ENCODE assay signal across 24 cellular contexts in genomic region chr10:26841733-26842317, GRCh38. TPM values are rescaled to one million over a fixed set of nuclear protein-coding genes. Genes with fewer than 3 reads are reported as not detected.
DNase-seq lines count a peak whose midpoint lies in the region; ATAC-seq, FAIRE-seq and TF ChIP-seq lines count a peak whose summit lies in the region.
"Had no signal": no experiment of that assay in that cellular context is flagged by ENCODE, and none has a peak within 500 bp of the region (broad histone marks: within the 10 kb centered on the region; RNA-seq: fewer than 3 reads in every experiment).

No MANE protein-coding gene starts in this region.

- no peak for FAIRE-seq in K562 (lab: Jason Lieb, UNC)
- FAIRE-seq: A549, H1, small intestine had no signal

- peaks cover 0 to 11% of the 10 kb centered on the region in 2 experiments; a peak in 3 of 5 replicates for H3K4me1 ChIP-seq in K562 (replicated peaks in 1 of 2; ENCODE audit: control insufficient read depth in 2 of 2, insufficient read depth in 2 of 2, low read length in 2 of 2)
- H3K4me1 ChIP-seq: A549 had no signal

- DNase-seq in activated CD8-positive, alpha-beta T cell treated with anti-CD3 and anti-CD28 coated beads for 36 hours, result peak; percentile 28
- no peak for DNase-seq in activated CD8-positive, alpha-beta T cell treated with anti-CD3 and anti-CD28 coated beads, Interleukin-2, amount 10 ng/mL, durations not matched to agents 7 days and 5 days
- DNase-seq in K562 (ENCODE audit: extremely low read depth in 1 of 4, low spot score in 3 of 4), result no peak
- no peak for DNase-seq in natural killer cell treated with Interleukin-12 subunit alpha and Interleukin-12 subunit beta and Interleukin-15 and Interleukin-18, amount 100 ng/mL, for 72 hours (ENCODE audit: low spot score)
- no peak for DNase-seq in NCI-H146 (lab: John Stamatoyannopoulos, UW)
- DNase-seq in COLO829 (ENCODE audit: low spot score), result no peak
- DNase-seq in NCI-H2107 treated with DMSO at 0.1 percent for 48 hours (lab: John Stamatoyannopoulos, UW; ENCODE audit: unreplicated experiment), result no peak
- DNase-seq: activated CD4-positive, alpha-beta T cell treated with anti-CD3 and anti-CD28 coated beads, Interleukin-2, amount 50 U/mL, for 48 hours; CD4-positive, alpha-beta memory T cell; central memory CD4-positive, alpha-beta T cell; DND-41; effector CD8-positive, alpha-beta T cell; mesendoderm; NCI-H1436 treated with DMSO at 0.1 percent for 48 hours; Peyer's patch; psoas muscle; small intestine; stimulated activated CD8-positive, alpha-beta memory T cell treated with anti-CD3 and anti-CD28 coated beads, Interleukin-4, amount 100 ng/mL, for 48 hours had no signal

- H3K27ac Mint-ChIP-seq in activated CD8-positive, alpha-beta T cell treated with anti-CD3 and anti-CD28 coated beads for 36 hours, result peak overlapping the region; percentile 47
- H3K27ac Mint-ChIP-seq in activated CD8-positive, alpha-beta T cell treated with anti-CD3 and anti-CD28 coated beads, Interleukin-2, amount 10 ng/mL, durations not matched to agents 7 days and 5 days, result no peak overlapping the region
- H3K27ac Mint-ChIP-seq in IgD-negative memory B cell, result peak overlapping the region in 2 of 3 donors; percentile 6 to 70
- peak overlapping the region; percentile 45 to 81 for H3K27ac Mint-ChIP-seq in natural killer cell treated with Interleukin-12 subunit alpha and Interleukin-12 subunit beta and Interleukin-15 and Interleukin-18, amount 100 ng/mL, for 72 hours
- H3K27ac Mint-ChIP-seq: neural progenitor cell had no signal

- H3K9me3 ChIP-seq in K562 (replicated peaks; ENCODE audit: control insufficient read depth, insufficient read depth, low read depth, low read length), result no peaks in the 10 kb centered on the region
- H3K9me3 ChIP-seq: A549, Peyer's patch, psoas muscle, thoracic aorta had no signal

- H3K27me3 Mint-ChIP-seq in activated CD8-positive, alpha-beta T cell treated with anti-CD3 and anti-CD28 coated beads for 36 hours, result no peaks in the 10 kb centered on the region
- H3K27me3 Mint-ChIP-seq in activated CD8-positive, alpha-beta T cell treated with anti-CD3 and anti-CD28 coated beads, Interleukin-2, amount 10 ng/mL, durations not matched to agents 7 days and 5 days (ENCODE audit: low read depth), result no peaks in the 10 kb centered on the region
- H3K27me3 Mint-ChIP-seq in IgD-negative memory B cell, result no peaks in the 10 kb centered on the region
- H3K27me3 Mint-ChIP-seq in natural killer cell treated with Interleukin-12 subunit alpha and Interleukin-12 subunit beta and Interleukin-15 and Interleukin-18, amount 100 ng/mL, for 72 hours, result no peaks in the 10 kb centered on the region
- H3K27me3 Mint-ChIP-seq: CD4-positive, alpha-beta memory T cell had no signal

- H3K4me1 Mint-ChIP-seq in activated CD8-positive, alpha-beta T cell treated with anti-CD3 and anti-CD28 coated beads for 36 hours (ENCODE audit: low read depth), result peaks cover 70% of the 10 kb centered on the region
- peaks cover 31% of the 10 kb centered on the region for H3K4me1 Mint-ChIP-seq in activated CD8-positive, alpha-beta T cell treated with anti-CD3 and anti-CD28 coated beads, Interleukin-2, amount 10 ng/mL, durations not matched to agents 7 days and 5 days (ENCODE audit: low read depth)
- peaks cover 62 to 71% (median 63%) of the 10 kb centered on the region in 3 donors for H3K4me1 Mint-ChIP-seq in IgD-negative memory B cell
- peaks cover 70 to 77% of the 10 kb centered on the region in 2 donors for H3K4me1 Mint-ChIP-seq in natural killer cell treated with Interleukin-12 subunit alpha and Interleukin-12 subunit beta and Interleukin-15 and Interleukin-18, amount 100 ng/mL, for 72 hours (ENCODE audit: low read depth in 2 of 2)

- no peaks in the 10 kb centered on the region for H3K9me3 Mint-ChIP-seq in activated CD8-positive, alpha-beta T cell treated with anti-CD3 and anti-CD28 coated beads for 36 hours
- H3K9me3 Mint-ChIP-seq in activated CD8-positive, alpha-beta T cell treated with anti-CD3 and anti-CD28 coated beads, Interleukin-2, amount 10 ng/mL, durations not matched to agents 7 days and 5 days (ENCODE audit: insufficient read depth), result no peaks in the 10 kb centered on the region
- H3K9me3 Mint-ChIP-seq in IgD-negative memory B cell, result no peaks in the 10 kb centered on the region
- H3K9me3 Mint-ChIP-seq in natural killer cell treated with Interleukin-12 subunit alpha and Interleukin-12 subunit beta and Interleukin-15 and Interleukin-18, amount 100 ng/mL, for 72 hours, result no peaks in the 10 kb centered on the region
- H3K9me3 Mint-ChIP-seq: CD4-positive, alpha-beta memory T cell had no signal

- H3K36me3 ChIP-seq in K562 (ENCODE audit: control insufficient read depth, insufficient read depth, low read length), result no peaks in the 10 kb centered on the region; the same call in 2 of the 3 replicates
- H3K36me3 ChIP-seq: neural progenitor cell, Peyer's patch, thoracic aorta had no signal

- TF ChIP-seq RAD21 in K562 (CRISPR knock-in tag; conservative IDR thresholded peaks at IDR 0.05 in 1 of 2, IDR thresholded peaks at IDR 0.05 in 1 of 2), result no peak

- H3K79me2 ChIP-seq in K562 (ENCODE audit: control insufficient read depth, insufficient read depth, low read length), result peaks cover 78% of the 10 kb centered on the region

- no peak overlapping the region for H3K4me3 ChIP-seq in K562
- H3K4me3 ChIP-seq: A549, neural progenitor cell, Peyer's patch, psoas muscle, thoracic aorta had no signal

- no peak overlapping the region for H3K4me3 Mint-ChIP-seq in activated CD8-positive, alpha-beta T cell treated with anti-CD3 and anti-CD28 coated beads for 36 hours
- no peak overlapping the region for H3K4me3 Mint-ChIP-seq in activated CD8-positive, alpha-beta T cell treated with anti-CD3 and anti-CD28 coated beads, Interleukin-2, amount 10 ng/mL, durations not matched to agents 7 days and 5 days
- H3K4me3 Mint-ChIP-seq in IgD-negative memory B cell, result peak overlapping the region in 2 of 4 donors; percentile 55 to 56
- peak overlapping the region; percentile 68 for H3K4me3 Mint-ChIP-seq in natural killer cell treated with Interleukin-12 subunit alpha and Interleukin-12 subunit beta and Interleukin-15 and Interleukin-18, amount 100 ng/mL, for 72 hours
- H3K4me3 Mint-ChIP-seq: neural progenitor cell had no signal

- H3K36me3 Mint-ChIP-seq in activated CD8-positive, alpha-beta T cell treated with anti-CD3 and anti-CD28 coated beads for 36 hours (ENCODE audit: low read depth), result peaks cover 10% of the 10 kb centered on the region
- H3K36me3 Mint-ChIP-seq in activated CD8-positive, alpha-beta T cell treated with anti-CD3 and anti-CD28 coated beads, Interleukin-2, amount 10 ng/mL, durations not matched to agents 7 days and 5 days (ENCODE audit: low read depth), result peaks cover 25% of the 10 kb centered on the region
- peaks cover under 1% of the 10 kb centered on the region for H3K36me3 Mint-ChIP-seq in IgD-negative memory B cell
- peaks cover 13% of the 10 kb centered on the region for H3K36me3 Mint-ChIP-seq in natural killer cell treated with Interleukin-12 subunit alpha and Interleukin-12 subunit beta and Interleukin-15 and Interleukin-18, amount 100 ng/mL, for 72 hours

- POLR2A ChIA-PET in activated CD8-positive, alpha-beta T cell treated with anti-CD3 and anti-CD28 coated beads for 36 hours (lab: Charles Lee), result no interaction called here
- POLR2A ChIA-PET in activated CD8-positive, alpha-beta T cell treated with anti-CD3 and anti-CD28 coated beads, Interleukin-2, amount 10 ng/mL, durations not matched to agents 7 days and 5 days (lab: Charles Lee), result interaction anchor here (0.6 kb wide), 1 partner anchor 19 kb away, joined by 3 read pairs; the partner anchor contains the start of gene ABI1
- POLR2A ChIA-PET in K562 (lab: Yijun Ruan, JAX), result interaction anchor here (0.6 to 1.5 kb wide), 2 partner anchors 37 to 44 kb away, joined by 3 to 5 read pairs; no protein-coding TSS in a partner anchor

- H2AFZ ChIP-seq in K562 (ENCODE audit: low read depth, low read length), result no peak overlapping the region
- H2AFZ ChIP-seq: neural progenitor cell had no signal

- no TSS peak for BruUV-seq in K562 (replicated peaks; lab: Mats Ljungman, UMichigan)

- H3K27ac ChIP-seq in K562 (ENCODE audit: extremely low read depth, low read depth, low read length), result no peak overlapping the region
- H3K27ac ChIP-seq: A549, neural progenitor cell, Peyer's patch, psoas muscle, thoracic aorta had no signal

- TF ChIP-seq CTCF in activated CD8-positive, alpha-beta T cell treated with anti-CD3 and anti-CD28 coated beads for 36 hours (IDR thresholded peaks at IDR 0.05), result no peak
- no peak for TF ChIP-seq CTCF in K562 (IDR thresholded peaks at IDR 0.05 in 2 of 3, conservative IDR thresholded peaks at IDR 0.05 in 1 of 3; ENCODE audit: insufficient read depth in 2 of 3, low read depth in 1 of 3, low read length in 3 of 3)

- no peak overlapping the region for H3K9ac ChIP-seq in K562 (ENCODE audit: insufficient read depth in 1 of 2, low read depth in 2 of 2, low read length in 2 of 2)
- H3K9ac ChIP-seq: neural progenitor cell had no signal

- TF ChIP-seq EP300 in K562 (IDR thresholded peaks at IDR 0.05; ENCODE audit: low read length), result no peak

- CTCF ChIA-PET in activated CD8-positive, alpha-beta T cell treated with anti-CD3 and anti-CD28 coated beads for 36 hours (lab: Charles Lee), result interaction anchor here (0.9 to 1.5 kb wide), 2 partner anchors 9 to 16 kb away, joined by 3 read pairs; no protein-coding TSS in a partner anchor
- CTCF ChIA-PET in activated CD8-positive, alpha-beta T cell treated with anti-CD3 and anti-CD28 coated beads, Interleukin-2, amount 10 ng/mL, durations not matched to agents 7 days and 5 days (lab: Charles Lee), result interaction anchor here (0.7 kb wide), 1 partner anchor 116 kb away, joined by 3 read pairs; no protein-coding TSS in a partner anchor
- CTCF ChIA-PET in K562 (lab: Yijun Ruan, JAX; ENCODE audit: low intra/inter-chr PET ratio), result no interaction called here

- peak; percentile 43 for ATAC-seq in activated CD8-positive, alpha-beta T cell treated with anti-CD3 and anti-CD28 coated beads for 36 hours
- no peak for ATAC-seq in activated CD8-positive, alpha-beta T cell treated with anti-CD3 and anti-CD28 coated beads, Interleukin-2, amount 10 ng/mL, durations not matched to agents 7 days and 5 days
- ATAC-seq in K562, result no peak
- ATAC-seq in natural killer cell treated with Interleukin-12 subunit alpha and Interleukin-12 subunit beta and Interleukin-15 and Interleukin-18, amount 100 ng/mL, for 72 hours, result no peak
- ATAC-seq: A549, psoas muscle, SK-N-SH treated with all-trans-retinoic acid at 6 μM for 48 hours had no signal

- intact Hi-C loops in activated CD8-positive, alpha-beta T cell treated with anti-CD3 and anti-CD28 coated beads for 36 hours (cut with micrococcal nuclease), result no loop called here
- intact Hi-C loops in K562 (cut with micrococcal nuclease), result no loop called here

- 75% methylated on average over 3 of the region's 3 CpGs for WGBS in K562 (ENCODE audit: insufficient coverage, low coverage, missing lambda C conversion rate)

- H3K27me3 ChIP-seq in K562 (ENCODE audit: control insufficient read depth in 2 of 2, insufficient read depth in 2 of 2, low read length in 2 of 2), result no peaks in the 10 kb centered on the region
- H3K27me3 ChIP-seq: neural progenitor cell, Peyer's patch had no signal

- in situ Hi-C loops in K562 (cut with MboI), result no loop called here

- no peaks in the 10 kb centered on the region for H3K9me1 ChIP-seq in K562 (ENCODE audit: control insufficient read depth, insufficient read depth, low read length)

- no peak for TF ChIP-seq POLR2A in K562 (conservative IDR thresholded peaks at IDR 0.05)

- peaks cover 8% of the 10 kb centered on the region for H4K20me1 ChIP-seq in K562 (replicated peaks; ENCODE audit: control insufficient read depth, insufficient read depth, low read length)

- H3K4me2 ChIP-seq in K562 (ENCODE audit: insufficient read depth, low read length), result no peak overlapping the region
- H3K4me2 ChIP-seq: A549, neural progenitor cell had no signal

RNA-seq across cellular contexts. Expression of gene ABI1, which starts 18.9 kb away (rescaled TPM):
- total RNA-seq in activated CD8-positive, alpha-beta T cell treated with anti-CD3 and anti-CD28 coated beads for 36 hours, result 10 to 100 TPM; 32.4 to 37.2 TPM
- total RNA-seq in activated CD8-positive, alpha-beta T cell treated with anti-CD3 and anti-CD28 coated beads, Interleukin-2, amount 10 ng/mL, durations not matched to agents 7 days and 5 days, result 10 to 100 TPM; 46.9 to 49.7 TPM
- 93.8 TPM for polyA plus RNA-seq in IgD-negative memory B cell
- total RNA-seq in K562 (2011; cell fraction: chromatin; rRNA removed; ENCODE audit: low replicate concordance), result 18.6 and 42.7 TPM in 2 replicates
- 9.8 and 10.5 TPM in 2 replicates for total RNA-seq in K562 (2011; cell fraction: nucleolus; rRNA removed)
- total RNA-seq in K562 (2011; cell fraction: nucleoplasm; rRNA removed), result 17.5 and 23.7 TPM in 2 replicates
- 26.6 and 28.7 TPM in 2 replicates for total RNA-seq in K562 (2014; rRNA removed)
- total RNA-seq in K562 (2014; rRNA removed; fragmentation: Illumina TruSeq; extraction: Trizol), result 39.0 and 46.8 TPM in 2 replicates
- total RNA-seq in K562 (2015; rRNA removed; fragmentation: Illumina TruSeq; extraction: Trizol), result 38.0 and 41.5 TPM in 2 replicates
- total RNA-seq in K562 (2021), result 32.4 and 35.0 TPM in 2 replicates
- polyA plus RNA-seq in K562 (2011; rRNA removed), result 37.8 and 47.3 TPM in 2 replicates
- polyA plus RNA-seq in K562 (2011; cell fraction: cytosol; rRNA removed), result 25.1 and 32.8 TPM in 2 replicates
- polyA plus RNA-seq in K562 (2011; cell fraction: nucleus; rRNA removed), result 20.0 and 28.9 TPM in 2 replicates
- 33.7 and 35.1 TPM in 2 replicates for polyA plus RNA-seq in K562 (2012)
- polyA plus RNA-seq in K562 (2014; fragmentation: Illumina TruSeq; extraction: Trizol), result 40.6 and 48.2 TPM in 2 replicates
- polyA plus RNA-seq in K562 (2014; fragmentation: Nextera tagmentation; extraction: Ambion mirVana), result 10 to 100 TPM; 39.0 to 52.3 TPM
- 22.1 and 23.8 TPM in 2 replicates for polyA plus RNA-seq in K562 (2014; rRNA removed)
- 42.7 and 51.0 TPM in 2 replicates for polyA minus RNA-seq in K562 (2011; rRNA and poly(A)+ RNA removed)
- 13.0 and 18.2 TPM in 2 replicates for polyA minus RNA-seq in K562 (2011; cell fraction: cytosol; rRNA and poly(A)+ RNA removed)
- polyA minus RNA-seq in K562 (2011; cell fraction: nucleus; rRNA and poly(A)+ RNA removed), result 17.9 and 34.8 TPM in 2 replicates
- total RNA-seq in natural killer cell treated with Interleukin-12 subunit alpha and Interleukin-12 subunit beta and Interleukin-15 and Interleukin-18, amount 100 ng/mL, for 72 hours, result 10 to 100 TPM; 42.1 to 66.7 TPM
